Comparison of ENCODE assay signal across 1 cellular context in genomic region chrX:149540621-149541520, GRCh38.
TF ChIP-seq lines count a peak whose summit lies in the region.

Gene EOLA1, plus strand, starts transcription at chrX:149541012. Its CDS starts 4,619 bp downstream, at chrX:149545631.

TF ChIP-seq in GM12878, 131 proteins besides CTCF, POLR2A, EP300 and RAD21 (continued from another document and continues in another):
- TF ChIP-seq ZNF687 (IDR thresholded peaks at IDR 0.05) (peak; percentile 92), SRF (IDR thresholded peaks at IDR 0.05; ENCODE audit: low read depth in 2 of 2, low read length in 2 of 2) (peak in 1 of 2 experiments; percentile 5; a peak in 1 of 4 replicates), EGR1 (IDR thresholded peaks at IDR 0.05; ENCODE audit: borderline replicate concordance in 1 of 2, low read depth in 2 of 2, low read length in 2 of 2) (peak; percentile 71 to 91; a peak in 2 of 3 replicates), EED (IDR thresholded peaks at IDR 0.05; ENCODE audit: low read depth) (peak; percentile 92), MAX (IDR thresholded peaks at IDR 0.05; ENCODE audit: low read depth, low read length) (peak; percentile 55), TCF3 (IDR thresholded peaks at IDR 0.05; ENCODE audit: borderline replicate concordance, insufficient read depth, low read depth, low read length) (peak; percentile 87), CREB1 (IDR thresholded peaks at IDR 0.05; ENCODE audit: low read depth) (peak; percentile 91), RCOR1 (conservative IDR thresholded peaks at IDR 0.05; ENCODE audit: low read depth, low read length) (0 out of 2 replicates have a peak, but pooled peaks have one; percentile 37), POLR2AphosphoS5 (IDR thresholded peaks at IDR 0.05; ENCODE audit: low read length) (peak; percentile 94), ZBTB40 (IDR thresholded peaks at IDR 0.05; ENCODE audit: borderline replicate concordance) (peak; percentile 34; the same call in 1 of the 2 replicates), NR2F1 (conservative IDR thresholded peaks at IDR 0.05) (0 out of 2 replicates have a peak, but pooled peaks have one; percentile 19), DPF2 (IDR thresholded peaks at IDR 0.05) (peak; percentile 64; the same call in 1 of the 2 replicates), GABPA (IDR thresholded peaks at IDR 0.05; ENCODE audit: low read depth) (no peak), ZZZ3 (IDR thresholded peaks at IDR 0.05; ENCODE audit: control insufficient read depth, insufficient read length, low read depth) (no peak), RELB (IDR thresholded peaks at IDR 0.05; ENCODE audit: low read depth) (peak; percentile 86), SUZ12 (IDR thresholded peaks at IDR 0.05; ENCODE audit: unreplicated experiment) (no peak), ZBTB11 (CRISPR knock-in tag; IDR thresholded peaks at IDR 0.05) (no peak), PAX5 (IDR thresholded peaks at IDR 0.05; ENCODE audit: borderline replicate concordance, low read depth, low read length) (peak; percentile 96), TCF12 (IDR thresholded peaks at IDR 0.05; ENCODE audit: low read depth, low read length) (peak; percentile 89), NBN (IDR thresholded peaks at IDR 0.05) (0 out of 2 replicates have a peak, but pooled peaks have one; percentile 47), CBX5 (IDR thresholded peaks at IDR 0.05; ENCODE audit: low read depth) (no peak), CHD2 (IDR thresholded peaks at IDR 0.05; ENCODE audit: borderline replicate concordance, low read depth, low read length) (peak; percentile 12), LARP7 (IDR thresholded peaks at IDR 0.05) (peak; percentile 21; the same call in 1 of the 2 replicates), ESRRA (IDR thresholded peaks at IDR 0.05; ENCODE audit: low read length) (0 out of 2 replicates have a peak, but pooled peaks have one; percentile 33), NKRF (conservative IDR thresholded peaks at IDR 0.05) (0 out of 2 replicates have a peak, but pooled peaks have one; percentile 42), FOS (IDR thresholded peaks at IDR 0.05; ENCODE audit: borderline replicate concordance, extremely low read depth, insufficient read length) (no peak), MXI1 (IDR thresholded peaks at IDR 0.05; ENCODE audit: low read depth, low read length) (peak; percentile 62), SPI1 (IDR thresholded peaks at IDR 0.05; ENCODE audit: borderline replicate concordance, insufficient read depth, low read depth, low read length) (peak; percentile 19; the same call in 1 of the 2 replicates), PKNOX1 (IDR thresholded peaks at IDR 0.05) (peak; percentile 66), PBX3 (IDR thresholded peaks at IDR 0.05; ENCODE audit: insufficient replicate concordance, low read depth, low read length) (peak; percentile 10), MEF2A (IDR thresholded peaks at IDR 0.05; ENCODE audit: insufficient read depth, low read depth, low read length) (no peak), BRCA1 (IDR thresholded peaks at IDR 0.05; ENCODE audit: low read depth, low read length) (no peak), POU2F2 (IDR thresholded peaks at IDR 0.05; ENCODE audit: borderline replicate concordance, low read depth, low read length) (peak; percentile 97), CHD4 (IDR thresholded peaks at IDR 0.05) (no peak), BMI1 (IDR thresholded peaks at IDR 0.05; ENCODE audit: borderline replicate concordance) (peak; percentile 80), IKZF1 (conservative IDR thresholded peaks at IDR 0.05) (peak; percentile 65), SUPT20H (IDR thresholded peaks at IDR 0.05; ENCODE audit: borderline replicate concordance, control insufficient read depth, low read depth, low read length) (no peak), HCFC1 (IDR thresholded peaks at IDR 0.05; ENCODE audit: low read length) (peak; percentile 20; the same call in 1 of the 2 replicates), ATF7 (IDR thresholded peaks at IDR 0.05; ENCODE audit: low read depth) (peak; percentile 81), SIN3A (IDR thresholded peaks at IDR 0.05; ENCODE audit: low read depth, low read length) (peak; percentile 59; the same call in 1 of the 2 replicates), NFXL1 (IDR thresholded peaks at IDR 0.05; ENCODE audit: borderline replicate concordance) (no peak), FOXK2 (IDR thresholded peaks at IDR 0.05) (peak; percentile 25; the same call in 1 of the 2 replicates), MTA2 (IDR thresholded peaks at IDR 0.05; ENCODE audit: low read depth) (peak; percentile 45; the same call in 1 of the 2 replicates), BACH1 (IDR thresholded peaks at IDR 0.05; ENCODE audit: borderline replicate concordance) (no peak)
